ENCODE assay signal across 8 cellular contexts in the genomic region with DNA sequence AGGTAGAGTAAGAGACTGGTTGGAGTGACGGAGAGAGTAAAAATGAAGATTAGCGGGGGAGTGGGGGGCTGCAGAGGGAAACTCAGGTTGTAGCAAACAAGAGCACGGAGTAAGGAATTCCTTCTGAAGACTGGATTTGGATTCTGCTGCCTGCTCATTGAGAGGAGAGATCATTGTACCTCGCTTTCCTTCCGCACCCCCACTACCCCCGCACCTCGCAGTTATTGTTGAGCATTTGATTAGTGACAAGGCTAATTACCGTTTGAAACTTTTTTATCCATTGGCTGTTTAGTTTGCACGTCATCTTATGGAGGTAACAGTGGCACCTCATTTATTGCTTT. TPM values are rescaled to one million over a fixed set of nuclear protein-coding genes. Genes with fewer than 3 reads are reported as not detected.
DNase-seq lines count a peak whose midpoint lies in the region; ATAC-seq, FAIRE-seq and TF ChIP-seq lines count a peak whose summit lies in the region.

No MANE protein-coding gene starts in this region.

- TF ChIP-seq POLR2A in K562 (conservative IDR thresholded peaks at IDR 0.05) = no peak
- TF ChIP-seq POLR2A in uterus (IDR thresholded peaks at IDR 0.05) = no peak

- no peak for TF ChIP-seq EP300 in K562 (IDR thresholded peaks at IDR 0.05; ENCODE audit: low read length)

- peaks cover 7% of the 10 kb centered on the region for H3K4me1 ChIP-seq in ACC112 (ENCODE audit: control insufficient read depth, insufficient read depth, low read length, unreplicated experiment)
- H3K4me1 ChIP-seq in K562 (replicated peaks in 1 of 2; ENCODE audit: control insufficient read depth in 2 of 2, insufficient read depth in 2 of 2, low read length in 2 of 2) = peaks cover 5% of the 10 kb centered on the region in 2 experiments; a peak in 2 of 5 replicates
- H3K4me1 ChIP-seq in lower lobe of right lung = peaks cover 15% of the 10 kb centered on the region
- no peaks in the 10 kb centered on the region for H3K4me1 ChIP-seq in uterus

- in situ Hi-C loops in K562 (cut with MboI) = no loop called here

- H3K9ac ChIP-seq in K562 (ENCODE audit: insufficient read depth in 1 of 2, low read depth in 2 of 2, low read length in 2 of 2) = peak overlapping the region; percentile 91 to 93

- no peaks in the 10 kb centered on the region for H3K27me3 ChIP-seq in ACC112 (ENCODE audit: insufficient read depth, low read length)
- no peaks in the 10 kb centered on the region for H3K27me3 ChIP-seq in K562 (ENCODE audit: control insufficient read depth in 2 of 2, insufficient read depth in 2 of 2, low read length in 2 of 2)
- H3K27me3 ChIP-seq in lower lobe of right lung (ENCODE audit: low read depth) = no peaks in the 10 kb centered on the region
- H3K27me3 ChIP-seq in uterus = no peaks in the 10 kb centered on the region

- TF ChIP-seq RAD21 in K562 (CRISPR knock-in tag; conservative IDR thresholded peaks at IDR 0.05 in 1 of 2, IDR thresholded peaks at IDR 0.05 in 1 of 2) = no peak

- peak overlapping the region; percentile 87 for H3K4me3 ChIP-seq in ACC112 (ENCODE audit: low read depth, low read length)
- H3K4me3 ChIP-seq in K562 = peak overlapping the region; percentile 92
- peak overlapping the region; percentile 79 for H3K4me3 ChIP-seq in lower lobe of right lung
- peak overlapping the region; percentile 78 to 79 for H3K4me3 ChIP-seq in uterus

- FAIRE-seq in K562 (lab: Jason Lieb, UNC) (no peak), GM19239 (lab: Jason Lieb, UNC) (no peak)

- intact Hi-C loops in K562 (cut with micrococcal nuclease) = loop anchor here (5.0 kb wide), 1 partner anchor 64 kb away; a partner anchor contains a TSS
- intact Hi-C loops in lower lobe of right lung (cut with DNase I) = no loop called here
- intact Hi-C loops in uterus (cut with DNase I; ENCODE audit: low total_unique reads) = no loop called here

- H3K79me2 ChIP-seq in ACC112 (ENCODE audit: control insufficient read depth, insufficient read depth, low read length, unreplicated experiment) (peaks cover 42% of the 10 kb centered on the region), K562 (ENCODE audit: control insufficient read depth, insufficient read depth, low read length) (peaks cover 39% of the 10 kb centered on the region)

- no peaks in the 10 kb centered on the region for H3K27me3 Mint-ChIP-seq in HFFc6 (ENCODE audit: insufficient read depth)

- BruUV-seq in K562 (replicated peaks; lab: Mats Ljungman, UMichigan) = TSS peak; percentile 87

- H3K36me3 Mint-ChIP-seq in HFFc6 (ENCODE audit: low read depth) = peaks cover 7% of the 10 kb centered on the region; the same call in 1 of the 2 replicates

- peaks cover 9% of the 10 kb centered on the region for H3K4me1 Mint-ChIP-seq in HFFc6 (ENCODE audit: low read depth)

- H3K9me3 Mint-ChIP-seq in HFFc6 = no peaks in the 10 kb centered on the region

- peaks cover 19% of the 10 kb centered on the region for H3K36me3 ChIP-seq in ACC112 (ENCODE audit: insufficient read depth, low read length)
- H3K36me3 ChIP-seq in K562 (ENCODE audit: control insufficient read depth, insufficient read depth, low read length) = peaks cover 37% of the 10 kb centered on the region
- H3K36me3 ChIP-seq in lower lobe of right lung = peaks cover 25% of the 10 kb centered on the region
- H3K36me3 ChIP-seq in uterus = no peaks in the 10 kb centered on the region

- CTCF ChIA-PET in K562 (lab: Yijun Ruan, JAX; ENCODE audit: low intra/inter-chr PET ratio) = interaction anchor here (0.7 kb wide), 1 partner anchor 66 kb away, joined by 3 read pairs; no protein-coding TSS in a partner anchor

- no peaks in the 10 kb centered on the region for H4K20me1 ChIP-seq in K562 (replicated peaks; ENCODE audit: control insufficient read depth, insufficient read depth, low read length)

- H3K27ac ChIP-seq in ACC112 (ENCODE audit: low read depth, low read length) (peak overlapping the region; percentile 72), K562 (ENCODE audit: extremely low read depth, low read depth, low read length) (peak overlapping the region; percentile 91), lower lobe of right lung (peak overlapping the region; percentile 94), uterus (peak overlapping the region; percentile 83 to 87)

- H3K27ac Mint-ChIP-seq in HFFc6 = peak overlapping the region; percentile 92

- WGBS in K562 (ENCODE audit: insufficient coverage, low coverage, missing lambda C conversion rate) = 1% methylated on average over 9 of the region's 9 CpGs

- H2AFZ ChIP-seq in ACC112 (ENCODE audit: low read length, unreplicated experiment) = peak overlapping the region; percentile 82
- H2AFZ ChIP-seq in K562 (ENCODE audit: low read depth, low read length) = peak overlapping the region; percentile 96

- POLR2A ChIA-PET in K562 (lab: Yijun Ruan, JAX) = interaction anchor here (0.6 to 1.0 kb wide), 2 partner anchors 8 to 49 kb away, joined by 3 read pairs; no protein-coding TSS in a partner anchor

- TF ChIP-seq CTCF in HFFc6 (IDR thresholded peaks at IDR 0.05) = no peak
- no peak for TF ChIP-seq CTCF in K562 (IDR thresholded peaks at IDR 0.05 in 2 of 3, conservative IDR thresholded peaks at IDR 0.05 in 1 of 3; ENCODE audit: insufficient read depth in 2 of 3, low read depth in 1 of 3, low read length in 3 of 3)
- TF ChIP-seq CTCF in lower lobe of right lung (IDR thresholded peaks at IDR 0.05) = no peak
- TF ChIP-seq CTCF in uterus (IDR thresholded peaks at IDR 0.05) = no peak

- H3K4me2 ChIP-seq in K562 (ENCODE audit: insufficient read depth, low read length) = peak overlapping the region; percentile 96

- H3K9me3 ChIP-seq in K562 (replicated peaks; ENCODE audit: control insufficient read depth, insufficient read depth, low read depth, low read length) (peaks cover 4% of the 10 kb centered on the region), lower lobe of right lung (no peaks in the 10 kb centered on the region), uterus (no peaks in the 10 kb centered on the region)

- H3K4me3 Mint-ChIP-seq in HFFc6 = peak overlapping the region; percentile 99

- no peak for DNase-seq in HFFc6
- no peak for DNase-seq in K562 (ENCODE audit: extremely low read depth in 1 of 4, low spot score in 3 of 4)
- DNase-seq in lower lobe of right lung = no peak
- DNase-seq in uterus = no peak
- no peak for DNase-seq in NCI-H524 (lab: John Stamatoyannopoulos, UW)
- DNase-seq in DMS53 treated with DMSO at 0.1 percent for 48 hours (lab: John Stamatoyannopoulos, UW; ENCODE audit: unreplicated experiment) = no peak
- DNase-seq in GM19239 (ENCODE audit: insufficient read length, low spot score) = no peak

- ATAC-seq in K562 (peak; percentile 13), lower lobe of right lung (no peak)

- H3K9me1 ChIP-seq in K562 (ENCODE audit: control insufficient read depth, insufficient read depth, low read length) = no peaks in the 10 kb centered on the region

RNA-seq across cellular contexts. Expression of a gene that starts 0.5 kb away (rescaled TPM):
- 10 to 100 TPM; 33.2 to 44.4 (median 41.8) TPM for total RNA-seq in HFFc6 (2021; fragmentation: NEBNext Ultra II Directional; extraction: Animal tissue kit (Norgen Biotek cat#: 25700))
- 124 and 171 TPM in 2 replicates for total RNA-seq in K562 (2011; cell fraction: chromatin; rRNA removed; ENCODE audit: low replicate concordance)
- 54.7 and 55.1 TPM in 2 replicates for total RNA-seq in K562 (2011; cell fraction: nucleolus; rRNA removed)
- total RNA-seq in K562 (2011; cell fraction: nucleoplasm; rRNA removed) = 103 and 135 TPM in 2 replicates
- 50.5 and 57.9 TPM in 2 replicates for total RNA-seq in K562 (2014; rRNA removed)
- total RNA-seq in K562 (2014; rRNA removed; fragmentation: Illumina TruSeq; extraction: Trizol) = 73.4 and 81.5 TPM in 2 replicates
- 80.0 and 84.4 TPM in 2 replicates for total RNA-seq in K562 (2015; rRNA removed; fragmentation: Illumina TruSeq; extraction: Trizol)
- total RNA-seq in K562 (2021) = 48.1 and 51.1 TPM in 2 replicates
- 38.1 and 41.7 TPM in 2 replicates for polyA plus RNA-seq in K562 (2011; rRNA removed)
- 15.6 and 20.7 TPM in 2 replicates for polyA plus RNA-seq in K562 (2011; cell fraction: cytosol; rRNA removed)
- 63.2 and 70.6 TPM in 2 replicates for polyA plus RNA-seq in K562 (2011; cell fraction: nucleus; rRNA removed)
- 41.5 and 45.4 TPM in 2 replicates for polyA plus RNA-seq in K562 (2012)
- 62.0 and 67.2 TPM in 2 replicates for polyA plus RNA-seq in K562 (2014; fragmentation: Illumina TruSeq; extraction: Trizol)
- polyA plus RNA-seq in K562 (2014; fragmentation: Nextera tagmentation; extraction: Ambion mirVana) = 10 to 100 TPM; 26.4 to 70.9 TPM
- 53.6 and 54.1 TPM in 2 replicates for polyA plus RNA-seq in K562 (2014; rRNA removed)
- polyA minus RNA-seq in K562 (2011; rRNA and poly(A)+ RNA removed) = 70.3 TPM in 2 replicates
- polyA minus RNA-seq in K562 (2011; cell fraction: cytosol; rRNA and poly(A)+ RNA removed) = 17.8 and 22.5 TPM in 2 replicates
- 32.4 and 51.1 TPM in 2 replicates for polyA minus RNA-seq in K562 (2011; cell fraction: nucleus; rRNA and poly(A)+ RNA removed)
- total RNA-seq in lower lobe of right lung = 54.1 TPM
- 10 to 100 TPM; 38.2 to 99.4 (median 76.7) TPM for total RNA-seq in uterus

RNA-seq across cellular contexts. Expression of a gene that starts 28.1 kb away (rescaled TPM):
- 10 to 100 TPM; 67.1 to 93.1 (median 85.2) TPM for total RNA-seq in HFFc6 (2021; fragmentation: NEBNext Ultra II Directional; extraction: Animal tissue kit (Norgen Biotek cat#: 25700))
- 67.0 and 94.2 TPM in 2 replicates for total RNA-seq in K562 (2011; cell fraction: chromatin; rRNA removed; ENCODE audit: low replicate concordance)
- total RNA-seq in K562 (2011; cell fraction: nucleolus; rRNA removed) = 81.9 and 86.1 TPM in 2 replicates
- 80.3 and 84.8 TPM in 2 replicates for total RNA-seq in K562 (2011; cell fraction: nucleoplasm; rRNA removed)
- total RNA-seq in K562 (2014; rRNA removed) (139 and 144 TPM in 2 replicates), K562 (2014; rRNA removed; fragmentation: Illumina TruSeq; extraction: Trizol) (163 and 164 TPM in 2 replicates), K562 (2015; rRNA removed; fragmentation: Illumina TruSeq; extraction: Trizol) (123 and 132 TPM in 2 replicates), K562 (2021) (131 and 133 TPM in 2 replicates), lower lobe of right lung (45.9 TPM), uterus (10 to 100 TPM; 28.6 to 59.3 (median 38.6) TPM)
- polyA plus RNA-seq in K562 (2011; rRNA removed) (151 and 182 TPM in 2 replicates), K562 (2014; fragmentation: Illumina TruSeq; extraction: Trizol) (115 and 119 TPM in 2 replicates), K562 (2014; fragmentation: Nextera tagmentation; extraction: Ambion mirVana) (100 to 1,000 TPM; 374 to 407 TPM), K562 (2014; rRNA removed) (149 and 173 TPM in 2 replicates)
- polyA plus RNA-seq in K562 (2011; cell fraction: cytosol; rRNA removed) = 57.7 and 87.2 TPM in 2 replicates
- polyA plus RNA-seq in K562 (2011; cell fraction: nucleus; rRNA removed) = 213 and 215 TPM in 2 replicates
- polyA plus RNA-seq in K562 (2012) = 74.4 and 116 TPM in 2 replicates
- 42.5 and 52.5 TPM in 2 replicates for polyA minus RNA-seq in K562 (2011; rRNA and poly(A)+ RNA removed)
- 20.5 and 26.2 TPM in 2 replicates for polyA minus RNA-seq in K562 (2011; cell fraction: cytosol; rRNA and poly(A)+ RNA removed)
- polyA minus RNA-seq in K562 (2011; cell fraction: nucleus; rRNA and poly(A)+ RNA removed) = 21.0 and 32.3 TPM in 2 replicates

RNA-seq across cellular contexts. Expression of a gene that starts 39.4 kb away (rescaled TPM):
- total RNA-seq in HFFc6 (2021; fragmentation: NEBNext Ultra II Directional; extraction: Animal tissue kit (Norgen Biotek cat#: 25700)) = 1 to 10 TPM; 5.6 to 9.8 (median 8.0) TPM
- total RNA-seq in K562 (2011; cell fraction: chromatin; rRNA removed; ENCODE audit: low replicate concordance) = 0.67 and 1.3 TPM in 2 replicates
- 0.67 TPM in 1 of 2 replicates, not detected in the other for total RNA-seq in K562 (2011; cell fraction: nucleolus; rRNA removed)
- total RNA-seq in K562 (2011; cell fraction: nucleoplasm; rRNA removed) = 0.29 and 1.5 TPM in 2 replicates
- total RNA-seq in K562 (2014; rRNA removed) (0.41 TPM in 1 of 2 replicates, not detected in the other), K562 (2014; rRNA removed; fragmentation: Illumina TruSeq; extraction: Trizol) (0.15 TPM in 1 of 2 replicates, not detected in the other), K562 (2015; rRNA removed; fragmentation: Illumina TruSeq; extraction: Trizol) (0.22 TPM in 1 of 2 replicates, not detected in the other), K562 (2021) (0.35 TPM in 1 of 2 replicates, not detected in the other), lower lobe of right lung (6.2 TPM), uterus (10 to 100 TPM in 1 of 4 donors, 1 to 10 TPM in 2, not detected in 1; 2.9 to 30.3 (median 4.9) TPM)
- polyA plus RNA-seq in K562 (2011; rRNA removed) (0.30 TPM in 1 of 2 replicates, not detected in the other), K562 (2014; fragmentation: Illumina TruSeq; extraction: Trizol) (0.19 and 0.35 TPM in 2 replicates), K562 (2014; fragmentation: Nextera tagmentation; extraction: Ambion mirVana) (under 1 TPM; 0.07 to 0.21 TPM), K562 (2014; rRNA removed) (0.19 and 1.1 TPM in 2 replicates)
- 0.12 and 0.19 TPM in 2 replicates for polyA plus RNA-seq in K562 (2011; cell fraction: cytosol; rRNA removed)
- polyA plus RNA-seq in K562 (2011; cell fraction: nucleus; rRNA removed) = 1.1 and 1.3 TPM in 2 replicates
- 0.10 and 0.44 TPM in 2 replicates for polyA plus RNA-seq in K562 (2012)
- polyA minus RNA-seq in K562 (2011; rRNA and poly(A)+ RNA removed) = not detected in 2 replicates
- not detected in 2 replicates for polyA minus RNA-seq in K562 (2011; cell fraction: cytosol; rRNA and poly(A)+ RNA removed)
- not detected in 2 replicates for polyA minus RNA-seq in K562 (2011; cell fraction: nucleus; rRNA and poly(A)+ RNA removed)

RNA-seq across cellular contexts. Expression of a gene that starts 42.2 kb away (rescaled TPM):
- total RNA-seq in HFFc6 (2021; fragmentation: NEBNext Ultra II Directional; extraction: Animal tissue kit (Norgen Biotek cat#: 25700)) = 10 to 100 TPM; 24.0 to 27.9 (median 25.7) TPM
- total RNA-seq in K562 (2011; cell fraction: chromatin; rRNA removed; ENCODE audit: low replicate concordance) = 21.2 and 49.5 TPM in 2 replicates
- 12.0 and 13.0 TPM in 2 replicates for total RNA-seq in K562 (2011; cell fraction: nucleolus; rRNA removed)
- total RNA-seq in K562 (2011; cell fraction: nucleoplasm; rRNA removed) = 21.8 and 22.7 TPM in 2 replicates
- total RNA-seq in K562 (2014; rRNA removed) (4.4 and 5.2 TPM in 2 replicates), K562 (2014; rRNA removed; fragmentation: Illumina TruSeq; extraction: Trizol) (7.7 and 8.9 TPM in 2 replicates), K562 (2015; rRNA removed; fragmentation: Illumina TruSeq; extraction: Trizol) (8.6 and 8.7 TPM in 2 replicates), K562 (2021) (19.8 and 21.6 TPM in 2 replicates), lower lobe of right lung (32.0 TPM), uterus (10 to 100 TPM; 17.1 to 77.1 (median 37.9) TPM)
- polyA plus RNA-seq in K562 (2011; rRNA removed) (6.1 and 11.4 TPM in 2 replicates), K562 (2014; fragmentation: Illumina TruSeq; extraction: Trizol) (18.3 and 21.3 TPM in 2 replicates), K562 (2014; fragmentation: Nextera tagmentation; extraction: Ambion mirVana) (1 to 10 TPM; 1.5 to 4.4 TPM), K562 (2014; rRNA removed) (6.7 and 7.9 TPM in 2 replicates)
- polyA plus RNA-seq in K562 (2011; cell fraction: cytosol; rRNA removed) = 5.5 and 7.2 TPM in 2 replicates
- polyA plus RNA-seq in K562 (2011; cell fraction: nucleus; rRNA removed) = 11.6 and 12.5 TPM in 2 replicates
- polyA plus RNA-seq in K562 (2012) = 11.7 and 12.8 TPM in 2 replicates
- polyA minus RNA-seq in K562 (2011; rRNA and poly(A)+ RNA removed) = 9.5 and 14.1 TPM in 2 replicates
- polyA minus RNA-seq in K562 (2011; cell fraction: cytosol; rRNA and poly(A)+ RNA removed) = 10.0 and 10.3 TPM in 2 replicates
- polyA minus RNA-seq in K562 (2011; cell fraction: nucleus; rRNA and poly(A)+ RNA removed) = 9.8 and 18.9 TPM in 2 replicates

RNA-seq across cellular contexts. Expression of a gene that starts 49.2 kb away (rescaled TPM):
- total RNA-seq in HFFc6 (2021; fragmentation: NEBNext Ultra II Directional; extraction: Animal tissue kit (Norgen Biotek cat#: 25700)) = 1 to 10 TPM; 2.3 to 8.0 (median 5.9) TPM
- total RNA-seq in K562 (2011; cell fraction: chromatin; rRNA removed; ENCODE audit: low replicate concordance) = 0.81 and 0.97 TPM in 2 replicates
- total RNA-seq in K562 (2011; cell fraction: nucleolus; rRNA removed) = 0.50 TPM in 1 of 2 replicates, not detected in the other
- total RNA-seq in K562 (2011; cell fraction: nucleoplasm; rRNA removed) = 0.29 TPM in 1 of 2 replicates, not detected in the other
- total RNA-seq in K562 (2014; rRNA removed) = not detected in 2 replicates
- total RNA-seq in K562 (2014; rRNA removed; fragmentation: Illumina TruSeq; extraction: Trizol) = 0.65 and 1.1 TPM in 2 replicates
- 1.1 and 2.2 TPM in 2 replicates for total RNA-seq in K562 (2015; rRNA removed; fragmentation: Illumina TruSeq; extraction: Trizol)
- total RNA-seq in K562 (2021) = 0.20 and 1.00 TPM in 2 replicates
- polyA plus RNA-seq in K562 (2011; rRNA removed) = 1.2 and 3.4 TPM in 2 replicates
- 0.48 and 2.8 TPM in 2 replicates for polyA plus RNA-seq in K562 (2011; cell fraction: cytosol; rRNA removed)
- polyA plus RNA-seq in K562 (2011; cell fraction: nucleus; rRNA removed) = 0.47 and 1.8 TPM in 2 replicates
- 2.7 and 2.8 TPM in 2 replicates for polyA plus RNA-seq in K562 (2012)
- polyA plus RNA-seq in K562 (2014; fragmentation: Illumina TruSeq; extraction: Trizol) = 1.0 and 1.2 TPM in 2 replicates
- polyA plus RNA-seq in K562 (2014; fragmentation: Nextera tagmentation; extraction: Ambion mirVana) = 1 to 10 TPM; 2.0 to 2.5 TPM
- 0.33 and 1.1 TPM in 2 replicates for polyA plus RNA-seq in K562 (2014; rRNA removed)
- 0.30 TPM in 1 of 2 replicates, not detected in the other for polyA minus RNA-seq in K562 (2011; rRNA and poly(A)+ RNA removed)
- 1.0 TPM in 1 of 2 replicates, not detected in the other for polyA minus RNA-seq in K562 (2011; cell fraction: cytosol; rRNA and poly(A)+ RNA removed)
- polyA minus RNA-seq in K562 (2011; cell fraction: nucleus; rRNA and poly(A)+ RNA removed) = 0.67 TPM in 1 of 2 replicates, not detected in the other
- 12.2 TPM for total RNA-seq in lower lobe of right lung
- 10 to 100 TPM in 1 of 4 donors, 1 to 10 TPM in 2, under 1 TPM in 1; 0.88 to 60.8 (median 6.2) TPM for total RNA-seq in uterus
